Comparison of ENCODE assay signal across 9 cellular contexts in the genomic region with DNA sequence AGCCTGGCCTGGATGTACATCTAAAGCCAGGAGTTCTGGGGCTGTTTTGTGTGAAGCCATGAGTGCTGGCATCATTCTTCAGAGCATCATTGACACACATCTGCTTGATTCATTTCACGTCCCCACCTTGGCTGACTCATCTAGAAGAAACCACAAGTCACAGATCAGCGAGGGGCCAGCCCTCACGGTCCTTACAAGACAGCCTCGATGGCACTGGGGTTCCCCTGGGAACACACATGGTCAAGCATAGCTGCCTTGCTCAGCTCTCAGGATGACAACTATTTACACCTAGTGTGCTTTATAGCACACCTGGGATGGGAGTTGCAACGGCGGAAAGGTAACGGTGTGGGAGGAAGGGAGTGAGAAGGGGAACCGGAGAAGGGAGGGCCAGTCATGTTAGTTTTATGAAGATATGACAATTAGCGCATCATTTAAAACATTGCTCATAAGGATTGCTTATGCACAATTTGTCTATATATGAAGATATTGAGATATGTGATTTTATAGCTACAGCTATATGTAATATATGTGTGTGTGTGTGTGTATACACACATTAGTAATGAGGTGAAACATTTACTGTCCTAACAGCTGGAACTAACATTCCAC.
DNase-seq lines count a peak whose midpoint lies in the region; ATAC-seq and TF ChIP-seq lines count a peak whose summit lies in the region.
"Had no signal": no experiment of that assay in that cellular context is flagged by ENCODE, and none has a peak within 500 bp of the region (broad histone marks: within the 10 kb centered on the region; RNA-seq: fewer than 3 reads in every experiment).

No MANE protein-coding gene starts in this region.

- H3K36me3 Mint-ChIP-seq in T-helper 17 cell (ENCODE audit: low read depth), result no peaks in the 10 kb centered on the region
- H3K36me3 Mint-ChIP-seq in osteocyte (ENCODE audit: unreplicated experiment), result no peaks in the 10 kb centered on the region

- H3K4me1 Mint-ChIP-seq in T-helper 17 cell, result peaks cover 9% of the 10 kb centered on the region
- no peaks in the 10 kb centered on the region for H3K4me1 Mint-ChIP-seq in osteocyte (ENCODE audit: unreplicated experiment)

- H3K4me3 Mint-ChIP-seq in T-helper 17 cell (peak overlapping the region; percentile 66), osteocyte (ENCODE audit: unreplicated experiment) (no peak overlapping the region)

- H3K27ac Mint-ChIP-seq in T-helper 17 cell (peak overlapping the region; percentile 53), osteocyte (ENCODE audit: unreplicated experiment) (no peak overlapping the region)

- DNase-seq in T-helper 17 cell (no peak), amygdala (lab: John Stamatoyannopoulos, UW) (no peak), NCI-H2196 treated with DMSO at 0.1 percent for 48 hours (lab: John Stamatoyannopoulos, UW; ENCODE audit: unreplicated experiment) (no peak), osteocyte (ENCODE audit: extremely low spot score, unreplicated experiment) (no peak), anterior cingulate cortex (lab: John Stamatoyannopoulos, UW) (no peak)
- peak; percentile 3 to 5 for DNase-seq in stimulated activated CD4-positive, alpha-beta T cell treated with anti-CD3 and anti-CD28 coated beads, Interleukin-4, amount 100 ng/mL, for 4 hours
- DNase-seq: gastrocnemius medialis had no signal

- ATAC-seq in GM19023 (IDR thresholded peaks at IDR 0.05; ENCODE audit: unreplicated experiment) (peak; percentile 93), HG02642 (IDR thresholded peaks at IDR 0.05; ENCODE audit: poor library complexity, unreplicated experiment) (peak; percentile 90), T-helper 17 cell (peak; percentile 51)
- ATAC-seq: gastrocnemius medialis had no signal

- H3K9me3 ChIP-seq in T-helper 17 cell (ENCODE audit: control insufficient read depth, low read length, poor library complexity, severe bottlenecking), result no peaks in the 10 kb centered on the region
- H3K9me3 ChIP-seq: gastrocnemius medialis had no signal

- H3K27me3 Mint-ChIP-seq in T-helper 17 cell (peaks cover 5% of the 10 kb centered on the region), osteocyte (ENCODE audit: unreplicated experiment) (peaks cover 55% of the 10 kb centered on the region)

- peaks cover 9% of the 10 kb centered on the region for H3K9me3 Mint-ChIP-seq in osteocyte (ENCODE audit: unreplicated experiment)

- TF ChIP-seq CTCF in osteocyte (IDR thresholded peaks at IDR 0.05), result no peak

Comparison
In these comparisons a context has a peak if more than half of its experiments do, and no peak if none do; other contexts are left out.
1. DNase-seq: peak in stimulated activated CD4-positive, alpha-beta T cell treated with anti-CD3 and anti-CD28 coated beads, Interleukin-4, amount 100 ng/mL, for 4 hours (2 of 2); none in T-helper 17 cell (0 of 3), amygdala (0 of 56), NCI-H2196 treated with DMSO at 0.1 percent for 48 hours (single experiment), osteocyte (single experiment) and anterior cingulate cortex (0 of 58).
2. Peak in every context shown above with its lines, with median percentiles within 50 percentile points of each other: ATAC-seq.